Comparison of ENCODE assay signal across 1 cellular context in the genomic region with DNA sequence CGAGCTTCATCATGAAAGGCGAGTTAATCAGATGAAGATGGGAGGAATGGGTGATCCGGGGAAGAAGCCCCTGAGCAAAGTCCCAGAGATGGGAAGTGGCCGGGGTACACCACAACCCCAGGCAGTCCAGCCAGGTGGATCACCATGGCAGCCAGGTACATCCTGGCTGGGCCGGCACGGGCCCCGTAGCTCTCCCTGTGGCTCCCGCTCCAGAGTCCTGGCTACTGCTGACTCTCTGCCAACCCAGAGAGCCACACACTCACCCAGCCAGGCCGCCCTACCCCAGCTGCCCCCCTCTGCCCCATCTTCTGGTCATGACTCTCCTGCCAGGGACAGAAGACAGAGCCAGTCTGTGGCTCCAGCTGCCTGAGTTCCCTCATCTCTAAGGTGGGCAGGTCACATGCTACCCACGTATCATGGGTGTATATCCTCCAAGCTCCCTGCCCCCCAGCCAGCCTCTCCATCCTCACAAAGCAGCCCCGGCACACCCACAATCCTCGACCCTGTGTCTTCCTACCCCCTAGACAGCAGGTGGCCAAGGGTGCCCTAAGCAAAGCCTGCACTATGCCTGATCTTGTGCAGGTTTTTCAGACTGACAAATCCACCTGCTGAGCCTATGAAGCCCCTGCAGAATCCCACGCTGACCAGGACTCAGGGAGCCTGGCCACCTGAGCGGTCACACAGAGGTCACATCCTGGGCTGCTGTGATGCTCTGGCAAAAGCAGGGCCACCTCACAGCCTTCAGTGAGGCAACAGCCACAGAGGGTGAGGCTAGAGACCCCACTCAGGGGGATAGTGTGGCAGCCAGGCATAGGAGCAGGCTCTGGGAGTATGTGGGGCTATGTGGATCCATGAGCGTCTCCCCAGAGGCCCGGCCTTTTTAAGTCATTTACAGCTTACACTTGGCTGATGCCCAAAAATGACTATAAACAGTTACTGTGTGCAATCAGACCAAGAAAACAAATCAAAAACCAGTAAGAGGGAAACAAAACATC.
TF ChIP-seq lines count a peak whose summit lies in the region.

No MANE protein-coding gene starts in this region.

TF ChIP-seq in neural cell, 6 proteins besides CTCF, POLR2A, EP300 and RAD21 (continued from another document):
- TF ChIP-seq REST (IDR thresholded peaks at IDR 0.05; ENCODE audit: borderline replicate concordance) = no peak
- no peak for TF ChIP-seq TAF1 (IDR thresholded peaks at IDR 0.05; ENCODE audit: low read depth)
